8 cellular contexts compared by ENCODE assay signal in the genomic region with DNA sequence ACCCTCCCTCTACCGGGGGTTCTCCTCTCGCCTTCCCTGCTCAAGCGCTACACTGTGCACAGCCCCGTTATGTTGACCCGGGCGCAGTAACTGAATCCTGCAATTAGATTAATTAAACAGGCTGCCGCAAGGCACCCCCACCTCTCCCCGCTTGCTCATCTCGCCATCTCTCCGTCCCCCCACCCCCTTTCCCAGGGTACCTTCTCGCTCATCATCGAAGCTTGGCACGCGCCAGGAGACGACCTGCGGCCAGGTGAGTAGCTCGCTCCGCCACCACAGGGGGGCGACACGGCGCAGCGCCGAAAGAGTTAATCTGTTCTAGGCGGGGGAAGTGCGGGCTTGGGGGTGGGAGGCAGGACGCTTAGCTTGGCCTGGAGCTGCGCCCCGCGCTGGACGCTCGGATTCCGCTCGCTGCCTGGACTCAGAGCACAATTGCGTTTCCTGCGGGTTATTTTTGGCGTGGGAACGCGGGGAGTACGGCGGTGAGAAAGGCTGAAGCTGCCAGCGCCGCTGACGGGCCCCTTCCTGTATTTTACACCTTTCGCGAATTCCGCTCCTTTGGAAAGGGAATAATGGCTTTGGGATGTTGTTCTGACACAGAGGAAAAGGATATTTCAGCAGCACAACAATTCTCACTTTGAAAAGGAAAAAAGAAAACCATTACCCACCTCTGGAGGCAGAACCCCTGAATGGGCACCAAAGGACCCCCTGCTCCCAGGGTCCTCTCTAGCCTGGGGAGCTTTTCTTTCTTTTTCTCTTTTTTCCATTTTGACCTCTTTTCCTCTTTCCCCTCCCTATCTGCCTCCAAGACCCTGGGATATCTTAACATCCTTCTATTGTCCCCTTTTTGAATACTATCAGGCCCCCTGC. TPM values are rescaled to one million over a fixed set of nuclear protein-coding genes. Genes with fewer than 3 reads are reported as not detected.
DNase-seq lines count a peak whose midpoint lies in the region; ATAC-seq and FAIRE-seq lines count a peak whose summit lies in the region.

No MANE protein-coding gene starts in this region.

- no peaks in the 10 kb centered on the region for H3K9me3 ChIP-seq in small intestine (ENCODE audit: control insufficient read depth, low read depth)

- POLR2A ChIA-PET in activated naive CD8-positive, alpha-beta T cell treated with anti-CD3 and anti-CD28 coated beads, Interleukin-2, amount 10 ng/mL, durations not matched to agents 7 days and 5 days (lab: Charles Lee): interaction anchor here (2.4 to 3.6 kb wide), 2 partner anchors 11 to 22 kb away, joined by 8 to 14 read pairs; a partner anchor contains a TSS

- peaks cover 2 to 4% of the 10 kb centered on the region in 2 donors for H3K27me3 ChIP-seq in small intestine (ENCODE audit: control insufficient read depth in 2 of 2, insufficient read depth in 2 of 2, low read length in 2 of 2)

- no peak for ATAC-seq in activated naive CD8-positive, alpha-beta T cell treated with anti-CD3 and anti-CD28 coated beads, Interleukin-2, amount 10 ng/mL, durations not matched to agents 7 days and 5 days (ENCODE audit: low read depth)
- no peak for ATAC-seq in HG02763 (IDR thresholded peaks at IDR 0.05; ENCODE audit: unreplicated experiment)

- peaks cover 31% of the 10 kb centered on the region for H3K4me1 Mint-ChIP-seq in activated naive CD8-positive, alpha-beta T cell treated with anti-CD3 and anti-CD28 coated beads, Interleukin-2, amount 10 ng/mL, durations not matched to agents 7 days and 5 days

- H3K4me3 Mint-ChIP-seq in activated naive CD8-positive, alpha-beta T cell treated with anti-CD3 and anti-CD28 coated beads, Interleukin-2, amount 10 ng/mL, durations not matched to agents 7 days and 5 days: peak overlapping the region; percentile 72

- H3K4me1 ChIP-seq in small intestine (ENCODE audit: control insufficient read depth in 2 of 2, insufficient read depth in 1 of 2, low read depth in 1 of 2, low read length in 1 of 2): peaks cover 7 to 11% of the 10 kb centered on the region in 2 donors

- peaks cover 65% of the 10 kb centered on the region for H3K27me3 Mint-ChIP-seq in activated naive CD8-positive, alpha-beta T cell treated with anti-CD3 and anti-CD28 coated beads, Interleukin-2, amount 10 ng/mL, durations not matched to agents 7 days and 5 days

- DNase-seq in DMS53 (lab: John Stamatoyannopoulos, UW): peak; percentile 85
- no peak for DNase-seq in DMS53 treated with DMSO at 0.1 percent for 48 hours (lab: John Stamatoyannopoulos, UW; ENCODE audit: unreplicated experiment)
- peak; percentile 77 for DNase-seq in NCI-H82 (lab: John Stamatoyannopoulos, UW)
- DNase-seq in activated naive CD8-positive, alpha-beta T cell treated with anti-CD3 and anti-CD28 coated beads, Interleukin-2, amount 10 ng/mL, durations not matched to agents 7 days and 5 days: peak; percentile 71
- DNase-seq in hepatic stellate cell (ENCODE audit: low spot score): peak; percentile 44
- peak; percentile 39 for DNase-seq in small intestine
- no peak for DNase-seq in NOMO-1 treated with DMSO at 0.1 percent for 48 hours (lab: John Stamatoyannopoulos, UW; ENCODE audit: unreplicated experiment)

- no peaks in the 10 kb centered on the region for H3K9me3 Mint-ChIP-seq in activated naive CD8-positive, alpha-beta T cell treated with anti-CD3 and anti-CD28 coated beads, Interleukin-2, amount 10 ng/mL, durations not matched to agents 7 days and 5 days

- H3K27ac Mint-ChIP-seq in activated naive CD8-positive, alpha-beta T cell treated with anti-CD3 and anti-CD28 coated beads, Interleukin-2, amount 10 ng/mL, durations not matched to agents 7 days and 5 days: no peak overlapping the region

- peak overlapping the region in 1 of 2 donors; percentile 76 for H3K27ac ChIP-seq in small intestine (ENCODE audit: low read depth in 1 of 2, low read length in 1 of 2)

- H3K36me3 Mint-ChIP-seq in activated naive CD8-positive, alpha-beta T cell treated with anti-CD3 and anti-CD28 coated beads, Interleukin-2, amount 10 ng/mL, durations not matched to agents 7 days and 5 days: no peaks in the 10 kb centered on the region

- no peak for FAIRE-seq in small intestine (lab: Jason Lieb, UNC)

- H3K4me3 ChIP-seq in small intestine (ENCODE audit: low read depth in 1 of 2, low read length in 2 of 2): peak overlapping the region in 1 of 2 donors; percentile 63

- WGBS in small intestine, 3 donors: 1 to 2% (median 2%) methylated on average over 46 of the region's 46 CpGs

- H3K36me3 ChIP-seq in small intestine (ENCODE audit: control insufficient read depth in 2 of 2, insufficient read depth in 2 of 2, low read length in 2 of 2): no peaks in the 10 kb centered on the region

RNA-seq across cellular contexts. Expression of a gene that starts 1.5 kb away (rescaled TPM):
- total RNA-seq in activated naive CD8-positive, alpha-beta T cell treated with anti-CD3 and anti-CD28 coated beads, Interleukin-2, amount 10 ng/mL, durations not matched to agents 7 days and 5 days: under 1 TPM in 1 of 2 experiments, not detected in 1; 0.11 TPM
- polyA plus RNA-seq in small intestine: 10 to 100 TPM in 1 of 3 donors, 1 to 10 TPM in 1, under 1 TPM in 1; 0.81 to 13.2 (median 1.3) TPM

RNA-seq across cellular contexts. Expression of a gene that starts 22.6 kb away (rescaled TPM):
- total RNA-seq in activated naive CD8-positive, alpha-beta T cell treated with anti-CD3 and anti-CD28 coated beads, Interleukin-2, amount 10 ng/mL, durations not matched to agents 7 days and 5 days: 10 to 100 TPM; 13.9 to 14.1 TPM
- 10 to 100 TPM in 1 of 3 donors, 1 to 10 TPM in 2; 1.1 to 37.3 (median 8.9) TPM for polyA plus RNA-seq in small intestine

RNA-seq across cellular contexts. Expression of a gene that starts 36.4 kb away (rescaled TPM):
- 10 to 100 TPM; 20.1 to 21.2 TPM for total RNA-seq in activated naive CD8-positive, alpha-beta T cell treated with anti-CD3 and anti-CD28 coated beads, Interleukin-2, amount 10 ng/mL, durations not matched to agents 7 days and 5 days
- polyA plus RNA-seq in small intestine: 10 to 100 TPM in 2 of 3 donors, 1 to 10 TPM in 1; 7.6 to 11.2 (median 10.3) TPM

RNA-seq across cellular contexts. Expression of a gene that starts 56.6 kb away (rescaled TPM):
- total RNA-seq in activated naive CD8-positive, alpha-beta T cell treated with anti-CD3 and anti-CD28 coated beads, Interleukin-2, amount 10 ng/mL, durations not matched to agents 7 days and 5 days: not detected
- polyA plus RNA-seq in small intestine: 1 to 10 TPM in 2 of 3 donors, under 1 TPM in 1; 0.67 to 1.9 (median 1.8) TPM

Comparison
In these comparisons a context has a peak if more than half of its experiments do, and no peak if none do; other contexts are left out.
1. DNase-seq: peak in DMS53 (single experiment), NCI-H82 (single experiment), activated naive CD8-positive, alpha-beta T cell treated with anti-CD3 and anti-CD28 coated beads, Interleukin-2, amount 10 ng/mL, durations not matched to agents 7 days and 5 days (single experiment), hepatic stellate cell (single experiment) and small intestine (single experiment); none in DMS53 treated with DMSO at 0.1 percent for 48 hours (single experiment) and NOMO-1 treated with DMSO at 0.1 percent for 48 hours (single experiment).